1 cellular context compared by ENCODE assay signal in genomic region chr11:33633251-33634003, GRCh38.
TF ChIP-seq lines count a peak whose summit lies in the region.

No MANE protein-coding gene starts in this region.

TF ChIP-seq in HepG2, 621 proteins besides CTCF, POLR2A, EP300 and RAD21 (continued from another document and continues in another):
- TF ChIP-seq ZNF142 (CRISPR knock-in tag; IDR thresholded peaks at IDR 0.05) (no peak), ZNF260 (CRISPR knock-in tag; IDR thresholded peaks at IDR 0.05; ENCODE audit: borderline replicate concordance, low read depth) (no peak), FOXA1 (IDR thresholded peaks at IDR 0.05) (no peak), FOXA1 (CRISPR knock-in tag; IDR thresholded peaks at IDR 0.05) (no peak), HOXA9 (CRISPR knock-in tag; IDR thresholded peaks at IDR 0.05; ENCODE audit: borderline replicate concordance) (no peak), PHB2 (IDR thresholded peaks at IDR 0.05; ENCODE audit: partially characterized antibody) (no peak), ZNF335 (CRISPR knock-in tag; IDR thresholded peaks at IDR 0.05) (no peak), SMARCC2 (IDR thresholded peaks at IDR 0.05) (no peak), KLF11 (CRISPR knock-in tag; IDR thresholded peaks at IDR 0.05) (no peak), CEBPG (CRISPR knock-in tag; IDR thresholded peaks at IDR 0.05) (peak; percentile 66), CBX5 (CRISPR knock-in tag; IDR thresholded peaks at IDR 0.05; ENCODE audit: borderline replicate concordance) (no peak), ZFP91 (CRISPR knock-in tag; IDR thresholded peaks at IDR 0.05; ENCODE audit: borderline replicate concordance) (no peak), MAF1 (CRISPR knock-in tag; IDR thresholded peaks at IDR 0.05; ENCODE audit: borderline replicate concordance) (no peak), BCLAF1 (IDR thresholded peaks at IDR 0.05) (no peak), ZMYM2 (CRISPR knock-in tag; IDR thresholded peaks at IDR 0.05) (peak; percentile 32; the same call in 1 of the 2 replicates), ZNF432 (CRISPR knock-in tag; IDR thresholded peaks at IDR 0.05; ENCODE audit: borderline replicate concordance) (no peak), NFE2L2 (IDR thresholded peaks at IDR 0.05; ENCODE audit: low read length) (no peak), SOX13 (IDR thresholded peaks at IDR 0.05) (no peak), SOX13 (CRISPR knock-in tag; conservative IDR thresholded peaks at IDR 0.05 in 1 of 2, IDR thresholded peaks at IDR 0.05 in 1 of 2) (no peak), ZBTB49 (CRISPR knock-in tag; IDR thresholded peaks at IDR 0.05; ENCODE audit: borderline replicate concordance) (no peak), ZMYM3 (CRISPR knock-in tag; IDR thresholded peaks at IDR 0.05) (0 out of 2 replicates have a peak, but pooled peaks have one; percentile 22), NONO (IDR thresholded peaks at IDR 0.05) (no peak), NONO (CRISPR knock-in tag; conservative IDR thresholded peaks at IDR 0.05) (no peak), SKI (IDR thresholded peaks at IDR 0.05; ENCODE audit: partially characterized antibody) (peak; percentile 9), TCF7 (IDR thresholded peaks at IDR 0.05; ENCODE audit: low read depth) (peak; percentile 46), ZFYVE20 (CRISPR knock-in tag; IDR thresholded peaks at IDR 0.05; ENCODE audit: borderline replicate concordance, low read depth) (no peak), KDM2A (CRISPR knock-in tag; IDR thresholded peaks at IDR 0.05; ENCODE audit: borderline replicate concordance, low read depth) (no peak), KAT7 (CRISPR knock-in tag; IDR thresholded peaks at IDR 0.05; ENCODE audit: borderline replicate concordance) (no peak), FOXO4 (CRISPR knock-in tag; conservative IDR thresholded peaks at IDR 0.05) (no peak), SAP130 (CRISPR knock-in tag; IDR thresholded peaks at IDR 0.05; ENCODE audit: low read depth) (peak; percentile 26; the same call in 1 of the 2 replicates), ZNF350 (CRISPR knock-in tag; IDR thresholded peaks at IDR 0.05; ENCODE audit: borderline replicate concordance, low read depth) (no peak), ZNF383 (CRISPR knock-in tag; IDR thresholded peaks at IDR 0.05; ENCODE audit: borderline replicate concordance) (no peak), CCAR2 (optimal IDR thresholded peaks at IDR 0.05; ENCODE audit: low read depth, low read length) (no peak), HCFC1 (IDR thresholded peaks at IDR 0.05; ENCODE audit: low read depth, low read length) (no peak), TAF1 (CRISPR knock-in tag; IDR thresholded peaks at IDR 0.05) (no peak), NFYC (CRISPR knock-in tag; IDR thresholded peaks at IDR 0.05) (no peak), ZNF263 (CRISPR knock-in tag; IDR thresholded peaks at IDR 0.05) (no peak), CHD4 (IDR thresholded peaks at IDR 0.05; ENCODE audit: borderline replicate concordance, low read length) (no peak), ZNF414 (CRISPR knock-in tag; IDR thresholded peaks at IDR 0.05) (no peak), ZNF672 (CRISPR knock-in tag; IDR thresholded peaks at IDR 0.05) (no peak), NR3C1 (CRISPR knock-in tag; IDR thresholded peaks at IDR 0.05) (no peak), PPARG (CRISPR knock-in tag; conservative IDR thresholded peaks at IDR 0.05) (peak; percentile 38; the same call in 1 of the 2 replicates), NR2F6 (IDR thresholded peaks at IDR 0.05) (no peak), NR2F6 (CRISPR knock-in tag; IDR thresholded peaks at IDR 0.05) (peak; percentile 50; the same call in 1 of the 2 replicates), ZNF44 (CRISPR knock-in tag; IDR thresholded peaks at IDR 0.05) (no peak), AHDC1 (CRISPR knock-in tag; IDR thresholded peaks at IDR 0.05; ENCODE audit: borderline replicate concordance) (0 out of 2 replicates have a peak, but pooled peaks have one; percentile 15), TRIM24 (CRISPR knock-in tag; IDR thresholded peaks at IDR 0.05) (no peak), HDAC1 (CRISPR knock-in tag; IDR thresholded peaks at IDR 0.05) (0 out of 2 replicates have a peak, but pooled peaks have one; percentile 29)
